20 cellular contexts compared by ENCODE assay signal in genomic region chr13:46378411-46378810, GRCh38. TPM values are rescaled to one million over a fixed set of nuclear protein-coding genes. Genes with fewer than 3 reads are reported as not detected.
DNase-seq lines count a peak whose midpoint lies in the region; ATAC-seq and TF ChIP-seq lines count a peak whose summit lies in the region.
"Had no signal": no experiment of that assay in that cellular context is flagged by ENCODE, and none has a peak within 500 bp of the region (broad histone marks: within the 10 kb centered on the region; RNA-seq: fewer than 3 reads in every experiment).

No MANE protein-coding gene starts in this region.

- H3K27ac Mint-ChIP-seq in activated B cell treated with CpG ODN at 0.5 μM for 24 hours = peak overlapping the region; percentile 93
- peak overlapping the region; percentile 97 for H3K27ac Mint-ChIP-seq in stimulated activated naive B cell treated with anti-CD40 and anti-IgM and Interleukin-4, amounts not matched to agents 10 μg/mL and 1 μg/mL and 100 μg/mL, for 72 hours
- H3K27ac Mint-ChIP-seq: activated CD8-positive, alpha-beta memory T cell treated with anti-CD3 and anti-CD28 coated beads, Interleukin-2, amount 10 ng/mL, durations not matched to agents 7 days and 5 days; immature natural killer cell had no signal

- TF ChIP-seq POLR2A in GM19193 (IDR thresholded peaks at IDR 0.05; ENCODE audit: extremely low read depth, insufficient read depth, insufficient read length) = peak; percentile 14

- peak; percentile 50 to 80 for DNase-seq in NOMO-1 (lab: John Stamatoyannopoulos, UW; ENCODE audit: unreplicated experiment in 2 of 2)
- DNase-seq in activated B cell treated with CpG ODN at 0.5 μM for 24 hours = no peak
- DNase-seq in stimulated activated naive B cell treated with anti-CD40 and anti-IgM and Interleukin-4, amounts not matched to agents 10 μg/mL and 1 μg/mL and 100 μg/mL, for 72 hours = no peak
- no peak for DNase-seq in OCI-M2 (lab: John Stamatoyannopoulos, UW; ENCODE audit: unreplicated experiment)
- DNase-seq: activated CD4-positive, alpha-beta T cell treated with anti-CD3 and anti-CD28 coated beads for 4 hours; activated CD8-positive, alpha-beta memory T cell treated with anti-CD3 and anti-CD28 coated beads, Interleukin-2, amount 10 ng/mL, durations not matched to agents 7 days and 5 days; activated effector memory CD4-positive, alpha-beta T cell treated with Interleukin-2 at 50 U/mL for 16 hours; DMS79 treated with DMSO at 0.1 percent for 48 hours; immature natural killer cell; left lung; NCI-H187; NCI-H226; NCI-H82; RPMI8226 had no signal

- POLR2A ChIA-PET in activated B cell treated with CpG ODN at 0.5 μM for 24 hours (lab: Charles Lee) = interaction anchor here (0.5 to 4.8 kb wide), 7 partner anchors 9 to 206 kb away, joined by 3 to 46 read pairs (median 4); partner anchors contain the start of gene RUBCNL

- peaks cover 61% of the 10 kb centered on the region for H3K36me3 Mint-ChIP-seq in activated B cell treated with CpG ODN at 0.5 μM for 24 hours (ENCODE audit: low read depth)
- peaks cover 42 to 55% of the 10 kb centered on the region in 2 donors for H3K36me3 Mint-ChIP-seq in stimulated activated naive B cell treated with anti-CD40 and anti-IgM and Interleukin-4, amounts not matched to agents 10 μg/mL and 1 μg/mL and 100 μg/mL, for 72 hours
- H3K36me3 Mint-ChIP-seq: activated CD8-positive, alpha-beta memory T cell treated with anti-CD3 and anti-CD28 coated beads, Interleukin-2, amount 10 ng/mL, durations not matched to agents 7 days and 5 days; immature natural killer cell had no signal

- CTCF ChIA-PET in activated B cell treated with CpG ODN at 0.5 μM for 24 hours (lab: Charles Lee) = interaction anchor here (1.0 to 1.5 kb wide), 3 partner anchors 9 to 13 kb away, joined by 3 to 6 read pairs (median 4); partner anchors contain the start of gene RUBCNL

- no peaks in the 10 kb centered on the region for H3K9me3 Mint-ChIP-seq in activated B cell treated with CpG ODN at 0.5 μM for 24 hours
- peaks cover 6 to 7% of the 10 kb centered on the region in 2 donors for H3K9me3 Mint-ChIP-seq in stimulated activated naive B cell treated with anti-CD40 and anti-IgM and Interleukin-4, amounts not matched to agents 10 μg/mL and 1 μg/mL and 100 μg/mL, for 72 hours
- H3K9me3 Mint-ChIP-seq: immature natural killer cell, neural crest cell had no signal

- TF ChIP-seq CTCF in activated B cell treated with CpG ODN at 0.5 μM for 24 hours (IDR thresholded peaks at IDR 0.05) = no peak

- no peaks in the 10 kb centered on the region for H3K27me3 Mint-ChIP-seq in activated B cell treated with CpG ODN at 0.5 μM for 24 hours
- no peaks in the 10 kb centered on the region for H3K27me3 Mint-ChIP-seq in stimulated activated naive B cell treated with anti-CD40 and anti-IgM and Interleukin-4, amounts not matched to agents 10 μg/mL and 1 μg/mL and 100 μg/mL, for 72 hours

- ATAC-seq in activated B cell treated with CpG ODN at 0.5 μM for 24 hours (ENCODE audit: low read depth) (no peak), GM21447 (IDR thresholded peaks at IDR 0.05; ENCODE audit: unreplicated experiment) (no peak), GM19395 (IDR thresholded peaks at IDR 0.05; ENCODE audit: unreplicated experiment) (no peak)
- no peak for ATAC-seq in stimulated activated naive B cell treated with anti-CD40 and anti-IgM and Interleukin-4, amounts not matched to agents 10 μg/mL and 1 μg/mL and 100 μg/mL, for 72 hours (replicated peaks)
- ATAC-seq: activated CD8-positive, alpha-beta memory T cell treated with anti-CD3 and anti-CD28 coated beads, Interleukin-2, amount 10 ng/mL, durations not matched to agents 7 days and 5 days; HCT116; left lung had no signal

- intact Hi-C loops in activated B cell treated with CpG ODN at 0.5 μM for 24 hours (cut with micrococcal nuclease) = loop anchor here (5.0 to 10.0 kb wide), 2 partner anchors 286 to 1801 kb away; partner anchors contain the start of gene TSC22D1

- H3K4me3 Mint-ChIP-seq in activated B cell treated with CpG ODN at 0.5 μM for 24 hours = peak overlapping the region; percentile 69
- H3K4me3 Mint-ChIP-seq in stimulated activated naive B cell treated with anti-CD40 and anti-IgM and Interleukin-4, amounts not matched to agents 10 μg/mL and 1 μg/mL and 100 μg/mL, for 72 hours = peak overlapping the region; percentile 27 to 62
- H3K4me3 Mint-ChIP-seq: activated CD8-positive, alpha-beta memory T cell treated with anti-CD3 and anti-CD28 coated beads, Interleukin-2, amount 10 ng/mL, durations not matched to agents 7 days and 5 days; immature natural killer cell; neural crest cell had no signal

- H3K4me1 Mint-ChIP-seq in activated B cell treated with CpG ODN at 0.5 μM for 24 hours = peaks cover 96% of the 10 kb centered on the region
- H3K4me1 Mint-ChIP-seq in stimulated activated naive B cell treated with anti-CD40 and anti-IgM and Interleukin-4, amounts not matched to agents 10 μg/mL and 1 μg/mL and 100 μg/mL, for 72 hours = peaks cover 53 to 86% of the 10 kb centered on the region in 2 donors
- H3K4me1 Mint-ChIP-seq: activated CD8-positive, alpha-beta memory T cell treated with anti-CD3 and anti-CD28 coated beads, Interleukin-2, amount 10 ng/mL, durations not matched to agents 7 days and 5 days; immature natural killer cell had no signal

RNA-seq across cellular contexts. Expression of gene RUBCNL, which starts 8.6 kb away (rescaled TPM):
- 133 and 168 TPM in 2 replicates for total RNA-seq in activated B cell treated with CpG ODN at 0.5 μM for 24 hours
- total RNA-seq: activated CD8-positive, alpha-beta memory T cell treated with anti-CD3 and anti-CD28 coated beads, Interleukin-2, amount 10 ng/mL, durations not matched to agents 7 days and 5 days; bronchial epithelial cell had no signal

Comparison
In these comparisons a context has a peak if more than half of its experiments do, and no peak if none do; other contexts are left out.
1. DNase-seq: peak in NOMO-1 (2 of 2); none in activated B cell treated with CpG ODN at 0.5 μM for 24 hours (single experiment), stimulated activated naive B cell treated with anti-CD40 and anti-IgM and Interleukin-4, amounts not matched to agents 10 μg/mL and 1 μg/mL and 100 μg/mL, for 72 hours (single experiment) and OCI-M2 (single experiment).